ENCODE assay signal across 8 cellular contexts in genomic region chr4:112704991-112705845, GRCh38.
DNase-seq lines count a peak whose midpoint lies in the region; ATAC-seq and TF ChIP-seq lines count a peak whose summit lies in the region.

No MANE protein-coding gene starts in this region.

- no peak for TF ChIP-seq CTCF in AG04450 (IDR thresholded peaks at IDR 0.05; ENCODE audit: low read depth, low read length)
- TF ChIP-seq CTCF in activated CD8-positive, alpha-beta T cell treated with anti-CD3 and anti-CD28 coated beads for 36 hours (IDR thresholded peaks at IDR 0.05), result no peak
- TF ChIP-seq CTCF in fibroblast of pulmonary artery (IDR thresholded peaks at IDR 0.05; ENCODE audit: low read length, missing control alignments), result no peak
- no peak for TF ChIP-seq CTCF in natural killer cell (IDR thresholded peaks at IDR 0.05)

- peak overlapping the region; percentile 84 for H3K9ac ChIP-seq in HUES48 (ENCODE audit: low read depth, low read length)

- ATAC-seq in GM18502 (IDR thresholded peaks at IDR 0.05; ENCODE audit: poor library complexity, unreplicated experiment) (peak; percentile 35), natural killer cell (peak in 2 of 3 donors; percentile 6 to 38), GM21381 (IDR thresholded peaks at IDR 0.05; ENCODE audit: unreplicated experiment) (no peak)
- ATAC-seq in activated CD8-positive, alpha-beta T cell treated with anti-CD3 and anti-CD28 coated beads for 36 hours, result peak; percentile 7

- DNase-seq in AG04450 (ENCODE audit: low read depth, low spot score) (peak; percentile 6), fibroblast of pulmonary artery (ENCODE audit: low read depth) (peak; percentile 61), natural killer cell (no peak), UCSD-AML1 (lab: John Stamatoyannopoulos, UW; ENCODE audit: unreplicated experiment) (no peak)
- DNase-seq in activated CD8-positive, alpha-beta T cell treated with anti-CD3 and anti-CD28 coated beads for 36 hours, result no peak

- H3K4me3 ChIP-seq in AG04450 (ENCODE audit: low read depth, low read length), result peak overlapping the region; percentile 40
- H3K4me3 ChIP-seq in HUES48 (ENCODE audit: low read depth, low read length), result peak overlapping the region; percentile 67
- H3K4me3 ChIP-seq in fibroblast of pulmonary artery (replicated peaks; ENCODE audit: low read depth, low read length), result peak overlapping the region; percentile 28

- H3K36me3 Mint-ChIP-seq in activated CD8-positive, alpha-beta T cell treated with anti-CD3 and anti-CD28 coated beads for 36 hours (ENCODE audit: low read depth), result no peaks in the 10 kb centered on the region
- H3K36me3 Mint-ChIP-seq in natural killer cell, result no peaks in the 10 kb centered on the region

- H3K36me3 ChIP-seq in HUES48 (ENCODE audit: control insufficient read depth, insufficient read depth, low read length), result no peaks in the 10 kb centered on the region

- peaks cover 18% of the 10 kb centered on the region for H3K4me1 Mint-ChIP-seq in activated CD8-positive, alpha-beta T cell treated with anti-CD3 and anti-CD28 coated beads for 36 hours (ENCODE audit: low read depth)
- peaks cover 15% of the 10 kb centered on the region in 2 donors for H3K4me1 Mint-ChIP-seq in natural killer cell

- no peaks in the 10 kb centered on the region; the same call in 1 of the 2 replicates for H3K9me3 ChIP-seq in AG04450 (ENCODE audit: control insufficient read depth, insufficient read depth, low read length)
- no peaks in the 10 kb centered on the region for H3K9me3 ChIP-seq in HUES48 (ENCODE audit: control insufficient read depth, insufficient read depth, low read length)

- H3K27me3 ChIP-seq in AG04450 (ENCODE audit: control insufficient read depth, insufficient read depth, low read length) (peaks cover 23% of the 10 kb centered on the region), HUES48 (ENCODE audit: control insufficient read depth, insufficient read depth, low read length) (no peaks in the 10 kb centered on the region)

- intact Hi-C loops in activated CD8-positive, alpha-beta T cell treated with anti-CD3 and anti-CD28 coated beads for 36 hours (cut with micrococcal nuclease), result no loop called here
- intact Hi-C loops in natural killer cell (cut with micrococcal nuclease), result no loop called here

- POLR2A ChIA-PET in AG04450 (lab: Yijun Ruan, JAX), result no interaction called here
- POLR2A ChIA-PET in activated CD8-positive, alpha-beta T cell treated with anti-CD3 and anti-CD28 coated beads for 36 hours (lab: Charles Lee), result no interaction called here

- H3K9me3 Mint-ChIP-seq in activated CD8-positive, alpha-beta T cell treated with anti-CD3 and anti-CD28 coated beads for 36 hours, result no peaks in the 10 kb centered on the region
- no peaks in the 10 kb centered on the region for H3K9me3 Mint-ChIP-seq in natural killer cell

- H3K27ac ChIP-seq in AG04450 (ENCODE audit: low read depth, low read length), result no peak overlapping the region
- H3K27ac ChIP-seq in HUES48 (ENCODE audit: low read depth, low read length), result peak overlapping the region; percentile 94

- peaks cover 27% of the 10 kb centered on the region for H3K4me1 ChIP-seq in HUES48 (ENCODE audit: control insufficient read depth, insufficient read depth, low read length)

- peak overlapping the region; percentile 67 for H3K4me3 Mint-ChIP-seq in activated CD8-positive, alpha-beta T cell treated with anti-CD3 and anti-CD28 coated beads for 36 hours
- peak overlapping the region; percentile 84 for H3K4me3 Mint-ChIP-seq in natural killer cell

- CTCF ChIA-PET in AG04450 (lab: Charles Lee), result no interaction called here
- CTCF ChIA-PET in activated CD8-positive, alpha-beta T cell treated with anti-CD3 and anti-CD28 coated beads for 36 hours (lab: Charles Lee), result interaction anchor here (1.1 kb wide), 1 partner anchor 57 kb away, joined by 3 read pairs; no protein-coding TSS in a partner anchor

- peaks cover 48% of the 10 kb centered on the region for H3K27me3 Mint-ChIP-seq in activated CD8-positive, alpha-beta T cell treated with anti-CD3 and anti-CD28 coated beads for 36 hours
- peaks cover 37 to 56% of the 10 kb centered on the region in 2 donors for H3K27me3 Mint-ChIP-seq in natural killer cell (ENCODE audit: low read depth in 2 of 2)

- no peak overlapping the region for H3K27ac Mint-ChIP-seq in activated CD8-positive, alpha-beta T cell treated with anti-CD3 and anti-CD28 coated beads for 36 hours
- no peak overlapping the region for H3K27ac Mint-ChIP-seq in natural killer cell

Comparison
In these comparisons a context has a peak if more than half of its experiments do, and no peak if none do; other contexts are left out.
1. DNase-seq: peak in AG04450 (single experiment) and fibroblast of pulmonary artery (single experiment); none in activated CD8-positive, alpha-beta T cell treated with anti-CD3 and anti-CD28 coated beads for 36 hours (single experiment), natural killer cell (single experiment) and UCSD-AML1 (single experiment).
2. Peak in every context shown above with its lines, with median percentiles within 50 percentile points of each other: H3K4me3 ChIP-seq.